ENCODE assay signal across 1 cellular context in the genomic region with DNA sequence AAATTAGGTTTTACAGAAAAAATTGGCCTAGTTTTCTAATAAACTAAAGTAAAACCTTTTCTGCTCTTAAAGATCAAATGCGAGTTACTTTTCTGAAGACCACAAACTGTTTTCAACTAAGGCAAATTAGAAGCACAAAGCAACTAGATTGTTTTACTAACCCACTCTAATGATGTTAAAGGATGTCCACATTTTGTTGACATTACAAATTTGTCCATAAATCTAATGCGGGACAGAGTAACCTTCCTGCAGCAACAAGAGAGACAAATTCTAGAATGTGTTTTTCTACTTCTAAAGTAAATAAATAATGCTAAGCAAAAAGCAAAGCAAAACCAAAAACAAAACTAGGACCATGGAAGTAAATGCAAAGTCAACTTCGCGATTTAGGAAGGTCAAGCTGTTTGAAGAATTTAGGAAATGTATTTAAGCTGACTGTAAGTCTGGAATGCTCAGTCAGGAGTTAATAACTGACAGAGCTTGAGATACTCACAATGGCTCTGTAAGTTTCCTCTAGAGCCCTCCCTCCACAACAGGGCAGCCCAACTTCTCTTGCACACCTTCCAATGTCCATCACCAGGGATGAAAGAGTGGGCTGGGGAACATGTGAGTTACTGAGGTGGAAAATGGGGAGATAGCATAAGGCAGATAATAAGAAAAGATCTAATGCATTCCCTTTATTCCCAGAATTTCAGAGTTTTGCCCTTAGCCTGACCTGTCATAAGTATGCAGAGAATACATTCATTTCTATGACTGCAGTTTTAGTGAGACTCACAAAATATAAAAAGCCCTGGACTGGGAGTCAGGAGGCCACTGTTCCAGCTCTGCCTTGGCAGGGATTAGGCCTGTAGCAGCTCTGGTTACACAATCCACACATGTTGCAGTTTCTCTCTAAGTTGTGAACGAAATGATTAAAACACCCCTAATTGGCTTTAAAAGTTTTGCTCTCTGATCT.
TF ChIP-seq lines count a peak whose summit lies in the region.

No MANE protein-coding gene starts in this region.

TF ChIP-seq in HepG2, 621 proteins besides CTCF, POLR2A, EP300 and RAD21 (continued from another document and continues in another):
- TF ChIP-seq ESRRA (CRISPR knock-in tag; IDR thresholded peaks at IDR 0.05; ENCODE audit: low read depth) (peak; percentile 58; the same call in 1 of the 2 replicates), ZNF616 (CRISPR knock-in tag; IDR thresholded peaks at IDR 0.05; ENCODE audit: low read depth) (no peak), WIZ (CRISPR knock-in tag; IDR thresholded peaks at IDR 0.05) (no peak), SP2 (CRISPR knock-in tag; IDR thresholded peaks at IDR 0.05) (no peak), KDM6A (CRISPR knock-in tag; IDR thresholded peaks at IDR 0.05; ENCODE audit: low read depth) (no peak), TEAD2 (CRISPR knock-in tag; IDR thresholded peaks at IDR 0.05) (no peak), ZNF44 (CRISPR knock-in tag; IDR thresholded peaks at IDR 0.05) (no peak), ZNF775 (CRISPR knock-in tag; IDR thresholded peaks at IDR 0.05; ENCODE audit: borderline replicate concordance) (no peak), ZNF709 (CRISPR knock-in tag; IDR thresholded peaks at IDR 0.05) (no peak), RARA (CRISPR knock-in tag; IDR thresholded peaks at IDR 0.05) (peak; percentile 40; the same call in 1 of the 2 replicates), ZNF83 (CRISPR knock-in tag; IDR thresholded peaks at IDR 0.05; ENCODE audit: borderline replicate concordance) (no peak), ZNF572 (CRISPR knock-in tag; IDR thresholded peaks at IDR 0.05) (no peak), ZNF138 (CRISPR knock-in tag; IDR thresholded peaks at IDR 0.05; ENCODE audit: low read depth) (no peak), ZNF280B (CRISPR knock-in tag; IDR thresholded peaks at IDR 0.05; ENCODE audit: borderline replicate concordance) (no peak), MAF1 (CRISPR knock-in tag; IDR thresholded peaks at IDR 0.05; ENCODE audit: borderline replicate concordance) (no peak), ZNF354B (CRISPR knock-in tag; IDR thresholded peaks at IDR 0.05) (no peak), POLR2G (IDR thresholded peaks at IDR 0.05; ENCODE audit: low read depth, low read length) (no peak), ZSCAN25 (CRISPR knock-in tag; IDR thresholded peaks at IDR 0.05) (0 out of 2 replicates have a peak, but pooled peaks have one; percentile 48), ZNF790 (CRISPR knock-in tag; IDR thresholded peaks at IDR 0.05; ENCODE audit: borderline replicate concordance) (no peak), ELF1 (CRISPR knock-in tag; IDR thresholded peaks at IDR 0.05) (no peak), ZMYM3 (CRISPR knock-in tag; IDR thresholded peaks at IDR 0.05) (peak; percentile 60), AHR (CRISPR knock-in tag; IDR thresholded peaks at IDR 0.05) (no peak), BRCA1 (CRISPR knock-in tag; IDR thresholded peaks at IDR 0.05) (no peak), NR1H2 (CRISPR knock-in tag; IDR thresholded peaks at IDR 0.05; ENCODE audit: borderline replicate concordance, low read depth) (no peak), BCL3 (CRISPR knock-in tag; IDR thresholded peaks at IDR 0.05) (no peak), CENPX (CRISPR knock-in tag; IDR thresholded peaks at IDR 0.05) (no peak), BORCS8-MEF2B (CRISPR knock-in tag; IDR thresholded peaks at IDR 0.05) (no peak)
- TF ChIP-seq, protein P1, sequence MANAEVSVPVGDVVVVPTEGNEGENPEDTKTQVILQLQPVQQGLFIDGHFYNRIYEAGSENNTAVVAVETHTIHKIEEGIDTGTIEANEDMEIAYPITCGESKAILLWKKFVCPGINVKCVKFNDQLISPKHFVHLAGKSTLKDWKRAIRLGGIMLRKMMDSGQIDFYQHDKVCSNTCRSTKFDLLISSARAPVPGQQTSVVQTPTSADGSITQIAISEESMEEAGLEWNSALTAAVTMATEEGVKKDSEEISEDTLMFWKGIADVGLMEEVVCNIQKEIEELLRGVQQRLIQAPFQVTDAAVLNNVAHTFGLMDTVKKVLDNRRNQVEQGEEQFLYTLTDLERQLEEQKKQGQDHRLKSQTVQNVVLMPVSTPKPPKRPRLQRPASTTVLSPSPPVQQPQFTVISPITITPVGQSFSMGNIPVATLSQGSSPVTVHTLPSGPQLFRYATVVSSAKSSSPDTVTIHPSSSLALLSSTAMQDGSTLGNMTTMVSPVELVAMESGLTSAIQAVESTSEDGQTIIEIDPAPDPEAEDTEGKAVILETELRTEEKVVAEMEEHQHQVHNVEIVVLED (CRISPR knock-in tag; IDR thresholded peaks at IDR 0.05; ENCODE audit: borderline replicate concordance): no peak
- TF ChIP-seq, protein P2, sequence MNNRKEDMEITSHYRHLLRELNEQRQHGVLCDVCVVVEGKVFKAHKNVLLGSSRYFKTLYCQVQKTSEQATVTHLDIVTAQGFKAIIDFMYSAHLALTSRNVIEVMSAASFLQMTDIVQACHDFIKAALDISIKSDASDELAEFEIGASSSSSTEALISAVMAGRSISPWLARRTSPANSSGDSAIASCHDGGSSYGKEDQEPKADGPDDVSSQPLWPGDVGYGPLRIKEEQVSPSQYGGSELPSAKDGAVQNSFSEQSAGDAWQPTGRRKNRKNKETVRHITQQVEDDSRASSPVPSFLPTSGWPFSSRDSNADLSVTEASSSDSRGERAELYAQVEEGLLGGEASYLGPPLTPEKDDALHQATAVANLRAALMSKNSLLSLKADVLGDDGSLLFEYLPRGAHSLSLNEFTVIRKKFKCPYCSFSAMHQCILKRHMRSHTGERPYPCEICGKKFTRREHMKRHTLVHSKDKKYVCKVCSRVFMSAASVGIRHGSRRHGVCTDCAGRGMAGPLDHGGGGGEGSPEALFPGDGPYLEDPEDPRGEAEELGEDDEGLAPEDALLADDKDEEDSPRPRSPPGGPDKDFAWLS (CRISPR knock-in tag; IDR thresholded peaks at IDR 0.05; ENCODE audit: borderline replicate concordance): no peak
- TF ChIP-seq, protein P3, sequence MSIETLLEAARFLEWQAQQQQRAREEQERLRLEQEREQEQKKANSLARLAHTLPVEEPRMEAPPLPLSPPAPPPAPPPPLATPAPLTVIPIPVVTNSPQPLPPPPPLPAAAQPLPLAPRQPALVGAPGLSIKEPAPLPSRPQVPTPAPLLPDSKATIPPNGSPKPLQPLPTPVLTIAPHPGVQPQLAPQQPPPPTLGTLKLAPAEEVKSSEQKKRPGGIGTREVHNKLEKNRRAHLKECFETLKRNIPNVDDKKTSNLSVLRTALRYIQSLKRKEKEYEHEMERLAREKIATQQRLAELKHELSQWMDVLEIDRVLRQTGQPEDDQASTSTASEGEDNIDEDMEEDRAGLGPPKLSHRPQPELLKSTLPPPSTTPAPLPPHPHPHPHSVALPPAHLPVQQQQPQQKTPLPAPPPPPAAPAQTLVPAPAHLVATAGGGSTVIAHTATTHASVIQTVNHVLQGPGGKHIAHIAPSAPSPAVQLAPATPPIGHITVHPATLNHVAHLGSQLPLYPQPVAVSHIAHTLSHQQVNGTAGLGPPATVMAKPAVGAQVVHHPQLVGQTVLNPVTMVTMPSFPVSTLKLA (IDR thresholded peaks at IDR 0.05): no peak
- TF ChIP-seq, protein P4, sequence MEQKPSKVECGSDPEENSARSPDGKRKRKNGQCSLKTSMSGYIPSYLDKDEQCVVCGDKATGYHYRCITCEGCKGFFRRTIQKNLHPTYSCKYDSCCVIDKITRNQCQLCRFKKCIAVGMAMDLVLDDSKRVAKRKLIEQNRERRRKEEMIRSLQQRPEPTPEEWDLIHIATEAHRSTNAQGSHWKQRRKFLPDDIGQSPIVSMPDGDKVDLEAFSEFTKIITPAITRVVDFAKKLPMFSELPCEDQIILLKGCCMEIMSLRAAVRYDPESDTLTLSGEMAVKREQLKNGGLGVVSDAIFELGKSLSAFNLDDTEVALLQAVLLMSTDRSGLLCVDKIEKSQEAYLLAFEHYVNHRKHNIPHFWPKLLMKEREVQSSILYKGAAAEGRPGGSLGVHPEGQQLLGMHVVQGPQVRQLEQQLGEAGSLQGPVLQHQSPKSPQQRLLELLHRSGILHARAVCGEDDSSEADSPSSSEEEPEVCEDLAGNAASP (CRISPR knock-in tag; IDR thresholded peaks at IDR 0.05; ENCODE audit: borderline replicate concordance): peak; percentile 36; the same call in 1 of the 2 replicates
- TF ChIP-seq, protein P5, sequence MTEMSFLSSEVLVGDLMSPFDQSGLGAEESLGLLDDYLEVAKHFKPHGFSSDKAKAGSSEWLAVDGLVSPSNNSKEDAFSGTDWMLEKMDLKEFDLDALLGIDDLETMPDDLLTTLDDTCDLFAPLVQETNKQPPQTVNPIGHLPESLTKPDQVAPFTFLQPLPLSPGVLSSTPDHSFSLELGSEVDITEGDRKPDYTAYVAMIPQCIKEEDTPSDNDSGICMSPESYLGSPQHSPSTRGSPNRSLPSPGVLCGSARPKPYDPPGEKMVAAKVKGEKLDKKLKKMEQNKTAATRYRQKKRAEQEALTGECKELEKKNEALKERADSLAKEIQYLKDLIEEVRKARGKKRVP (CRISPR knock-in tag; IDR thresholded peaks at IDR 0.05): no peak
- TF ChIP-seq, protein P6, sequence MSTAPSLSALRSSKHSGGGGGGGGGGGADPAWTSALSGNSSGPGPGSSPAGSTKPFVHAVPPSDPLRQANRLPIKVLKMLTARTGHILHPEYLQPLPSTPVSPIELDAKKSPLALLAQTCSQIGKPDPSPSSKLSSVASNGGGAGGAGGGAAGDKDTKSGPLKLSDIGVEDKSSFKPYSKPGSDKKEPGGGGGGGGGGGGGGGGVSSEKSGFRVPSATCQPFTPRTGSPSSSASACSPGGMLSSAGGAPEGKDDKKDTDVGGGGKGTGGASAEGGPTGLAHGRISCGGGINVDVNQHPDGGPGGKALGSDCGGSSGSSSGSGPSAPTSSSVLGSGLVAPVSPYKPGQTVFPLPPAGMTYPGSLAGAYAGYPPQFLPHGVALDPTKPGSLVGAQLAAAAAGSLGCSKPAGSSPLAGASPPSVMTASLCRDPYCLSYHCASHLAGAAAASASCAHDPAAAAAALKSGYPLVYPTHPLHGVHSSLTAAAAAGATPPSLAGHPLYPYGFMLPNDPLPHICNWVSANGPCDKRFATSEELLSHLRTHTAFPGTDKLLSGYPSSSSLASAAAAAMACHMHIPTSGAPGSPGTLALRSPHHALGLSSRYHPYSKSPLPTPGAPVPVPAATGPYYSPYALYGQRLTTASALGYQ (CRISPR knock-in tag; IDR thresholded peaks at IDR 0.05): 0 out of 2 replicates have a peak, but pooled peaks have one; percentile 49
- TF ChIP-seq, protein P7, sequence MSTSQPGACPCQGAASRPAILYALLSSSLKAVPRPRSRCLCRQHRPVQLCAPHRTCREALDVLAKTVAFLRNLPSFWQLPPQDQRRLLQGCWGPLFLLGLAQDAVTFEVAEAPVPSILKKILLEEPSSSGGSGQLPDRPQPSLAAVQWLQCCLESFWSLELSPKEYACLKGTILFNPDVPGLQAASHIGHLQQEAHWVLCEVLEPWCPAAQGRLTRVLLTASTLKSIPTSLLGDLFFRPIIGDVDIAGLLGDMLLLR (CRISPR knock-in tag; IDR thresholded peaks at IDR 0.05): no peak
- TF ChIP-seq, protein P8, sequence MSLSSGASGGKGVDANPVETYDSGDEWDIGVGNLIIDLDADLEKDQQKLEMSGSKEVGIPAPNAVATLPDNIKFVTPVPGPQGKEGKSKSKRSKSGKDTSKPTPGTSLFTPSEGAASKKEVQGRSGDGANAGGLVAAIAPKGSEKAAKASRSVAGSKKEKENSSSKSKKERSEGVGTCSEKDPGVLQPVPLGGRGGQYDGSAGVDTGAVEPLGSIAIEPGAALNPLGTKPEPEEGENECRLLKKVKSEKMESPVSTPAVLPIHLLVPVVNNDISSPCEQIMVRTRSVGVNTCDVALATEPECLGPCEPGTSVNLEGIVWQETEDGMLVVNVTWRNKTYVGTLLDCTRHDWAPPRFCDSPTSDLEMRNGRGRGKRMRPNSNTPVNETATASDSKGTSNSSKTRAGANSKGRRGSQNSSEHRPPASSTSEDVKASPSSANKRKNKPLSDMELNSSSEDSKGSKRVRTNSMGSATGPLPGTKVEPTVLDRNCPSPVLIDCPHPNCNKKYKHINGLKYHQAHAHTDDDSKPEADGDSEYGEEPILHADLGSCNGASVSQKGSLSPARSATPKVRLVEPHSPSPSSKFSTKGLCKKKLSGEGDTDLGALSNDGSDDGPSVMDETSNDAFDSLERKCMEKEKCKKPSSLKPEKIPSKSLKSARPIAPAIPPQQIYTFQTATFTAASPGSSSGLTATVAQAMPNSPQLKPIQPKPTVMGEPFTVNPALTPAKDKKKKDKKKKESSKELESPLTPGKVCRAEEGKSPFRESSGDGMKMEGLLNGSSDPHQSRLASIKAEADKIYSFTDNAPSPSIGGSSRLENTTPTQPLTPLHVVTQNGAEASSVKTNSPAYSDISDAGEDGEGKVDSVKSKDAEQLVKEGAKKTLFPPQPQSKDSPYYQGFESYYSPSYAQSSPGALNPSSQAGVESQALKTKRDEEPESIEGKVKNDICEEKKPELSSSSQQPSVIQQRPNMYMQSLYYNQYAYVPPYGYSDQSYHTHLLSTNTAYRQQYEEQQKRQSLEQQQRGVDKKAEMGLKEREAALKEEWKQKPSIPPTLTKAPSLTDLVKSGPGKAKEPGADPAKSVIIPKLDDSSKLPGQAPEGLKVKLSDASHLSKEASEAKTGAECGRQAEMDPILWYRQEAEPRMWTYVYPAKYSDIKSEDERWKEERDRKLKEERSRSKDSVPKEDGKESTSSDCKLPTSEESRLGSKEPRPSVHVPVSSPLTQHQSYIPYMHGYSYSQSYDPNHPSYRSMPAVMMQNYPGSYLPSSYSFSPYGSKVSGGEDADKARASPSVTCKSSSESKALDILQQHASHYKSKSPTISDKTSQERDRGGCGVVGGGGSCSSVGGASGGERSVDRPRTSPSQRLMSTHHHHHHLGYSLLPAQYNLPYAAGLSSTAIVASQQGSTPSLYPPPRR (CRISPR knock-in tag; IDR thresholded peaks at IDR 0.05; ENCODE audit: borderline replicate concordance): no peak; the same call in 1 of the 2 replicates
- TF ChIP-seq, protein P9, sequence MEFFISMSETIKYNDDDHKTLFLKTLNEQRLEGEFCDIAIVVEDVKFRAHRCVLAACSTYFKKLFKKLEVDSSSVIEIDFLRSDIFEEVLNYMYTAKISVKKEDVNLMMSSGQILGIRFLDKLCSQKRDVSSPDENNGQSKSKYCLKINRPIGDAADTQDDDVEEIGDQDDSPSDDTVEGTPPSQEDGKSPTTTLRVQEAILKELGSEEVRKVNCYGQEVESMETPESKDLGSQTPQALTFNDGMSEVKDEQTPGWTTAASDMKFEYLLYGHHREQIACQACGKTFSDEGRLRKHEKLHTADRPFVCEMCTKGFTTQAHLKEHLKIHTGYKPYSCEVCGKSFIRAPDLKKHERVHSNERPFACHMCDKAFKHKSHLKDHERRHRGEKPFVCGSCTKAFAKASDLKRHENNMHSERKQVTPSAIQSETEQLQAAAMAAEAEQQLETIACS (CRISPR knock-in tag; IDR thresholded peaks at IDR 0.05): no peak
